ENCODE assay signal across 9 cellular contexts in genomic region chr14:104876251-104876699, GRCh38. TPM values are rescaled to one million over a fixed set of nuclear protein-coding genes. Genes with fewer than 3 reads are reported as not detected.
DNase-seq lines count a peak whose midpoint lies in the region; ATAC-seq, FAIRE-seq and TF ChIP-seq lines count a peak whose summit lies in the region.
"Had no signal": no experiment of that assay in that cellular context is flagged by ENCODE, and none has a peak within 500 bp of the region (broad histone marks: within the 10 kb centered on the region; RNA-seq: fewer than 3 reads in every experiment).

No MANE protein-coding gene starts in this region.

- no peak overlapping the region for H3K9ac ChIP-seq in colonic mucosa (ENCODE audit: low read depth in 2 of 2, low read length in 2 of 2)
- no peak overlapping the region for H3K9ac ChIP-seq in trophoblast cell (ENCODE audit: low read length)

- H3K9me3 ChIP-seq in colonic mucosa (no peaks in the 10 kb centered on the region), trophoblast cell (ENCODE audit: insufficient read depth, low read depth, low read length) (peaks cover 18% of the 10 kb centered on the region)
- H3K9me3 ChIP-seq: ovary had no signal

- no peak overlapping the region for H3K4me2 ChIP-seq in trophoblast cell (ENCODE audit: low read length)

- no peak overlapping the region for H2BK5ac ChIP-seq in trophoblast cell (ENCODE audit: low read depth, low read length, poor library complexity)

- intact Hi-C loops in colonic mucosa (cut with DNase I), result no loop called here

- H3K4me1 ChIP-seq in colonic mucosa (no peaks in the 10 kb centered on the region), trophoblast cell (ENCODE audit: control insufficient read depth in 1 of 2, insufficient read depth in 2 of 2, low read length in 2 of 2) (peaks cover 7 to 12% of the 10 kb centered on the region in 2 experiments)

- H2BK120ac ChIP-seq in trophoblast cell (ENCODE audit: insufficient read depth, low read length, poor library complexity), result no peak overlapping the region

- no peak overlapping the region for H2AFZ ChIP-seq in trophoblast cell (ENCODE audit: insufficient read depth, low read length, poor library complexity)

- no peak overlapping the region for H3K4me3 ChIP-seq in colonic mucosa
- H3K4me3 ChIP-seq in trophoblast cell (ENCODE audit: low read depth, low read length), result no peak overlapping the region
- H3K4me3 ChIP-seq: ovary had no signal

- no peak overlapping the region for H3K4ac ChIP-seq in trophoblast cell (ENCODE audit: low read depth, low read length)

- DNase-seq in GM10266 (ENCODE audit: extremely low spot score) (peak; percentile 83), RCC 7860 (ENCODE audit: low spot score) (peak; percentile 3), colonic mucosa (peak; percentile 59), trophoblast cell (peak; percentile 28 to 51), NCI-H1048 (lab: John Stamatoyannopoulos, UW) (no peak), hippocampal formation (lab: John Stamatoyannopoulos, UW) (no peak), NCI-H187 treated with DMSO at 0.1 percent for 48 hours (lab: John Stamatoyannopoulos, UW) (no peak)

- no peak overlapping the region for H3K23ac ChIP-seq in trophoblast cell (ENCODE audit: low read length)

- WGBS in trophoblast cell (ENCODE audit: extremely low coverage, insufficient coverage, insufficient read length), result no CpG with 5 or more reads among the region's 8 CpGs

- no peak overlapping the region for H2AK5ac ChIP-seq in trophoblast cell (ENCODE audit: low read length)

- no peak overlapping the region for H4K91ac ChIP-seq in trophoblast cell (ENCODE audit: low read depth, low read length)

- no peak overlapping the region for H3K18ac ChIP-seq in trophoblast cell (ENCODE audit: low read length)

- H3K79me2 ChIP-seq in trophoblast cell (ENCODE audit: control insufficient read depth, insufficient read depth, low read length, poor library complexity), result peaks cover 1% of the 10 kb centered on the region

- FAIRE-seq in RCC 7860 (lab: Jason Lieb, UNC), result no peak

- no peak overlapping the region for H3K27ac ChIP-seq in colonic mucosa
- H3K27ac ChIP-seq in trophoblast cell (ENCODE audit: low read depth, low read length), result no peak overlapping the region
- H3K27ac ChIP-seq: ovary had no signal

- peaks cover 2% of the 10 kb centered on the region for H3K79me1 ChIP-seq in trophoblast cell (ENCODE audit: low read length)

- no peak overlapping the region for H2BK12ac ChIP-seq in trophoblast cell (ENCODE audit: low read length)

- H3K14ac ChIP-seq in trophoblast cell (ENCODE audit: low read length), result no peak overlapping the region

- H4K8ac ChIP-seq in trophoblast cell (ENCODE audit: low read depth, low read length), result no peak overlapping the region

- H3K27me3 ChIP-seq in colonic mucosa (no peaks in the 10 kb centered on the region), trophoblast cell (ENCODE audit: insufficient read depth, low read length) (no peaks in the 10 kb centered on the region)
- H3K27me3 ChIP-seq: ovary had no signal

- H3K36me3 ChIP-seq in colonic mucosa (peaks cover 6% of the 10 kb centered on the region), trophoblast cell (ENCODE audit: control insufficient read depth in 1 of 2, insufficient read depth in 2 of 2, low read length in 2 of 2) (peaks cover 32 to 41% of the 10 kb centered on the region in 2 experiments)
- H3K36me3 ChIP-seq: ovary had no signal

- no peak overlapping the region for H4K12ac ChIP-seq in trophoblast cell (ENCODE audit: low read depth, low read length)

- no peak for TF ChIP-seq CTCF in GM10266 (IDR thresholded peaks at IDR 0.05; ENCODE audit: control insufficient read depth, insufficient read depth, low read depth, missing control alignments)
- no peak for TF ChIP-seq CTCF in colonic mucosa (IDR thresholded peaks at IDR 0.05)

- ATAC-seq in GM21526 (IDR thresholded peaks at IDR 0.05; ENCODE audit: low FRiP score, unreplicated experiment), result no peak

RNA-seq across cellular contexts. Expression of gene CEP170B, which starts 11.2 kb away (rescaled TPM):
- 100 to 1,000 TPM in 1 of 2 donors, 10 to 100 TPM in 1; 57.2 to 110 TPM for total RNA-seq in colonic mucosa
- polyA plus RNA-seq in trophoblast cell (2013), result 34.1 and 36.0 TPM in 2 replicates

RNA-seq across cellular contexts. Expression of gene PLD4, which starts 48.4 kb away (rescaled TPM):
- 1 to 10 TPM in 1 of 2 donors, not detected in 1; 1.2 TPM for total RNA-seq in colonic mucosa
- polyA plus RNA-seq in trophoblast cell (2013), result 0.04 and 0.08 TPM in 2 replicates

Comparison
In these comparisons a context has a peak if more than half of its experiments do, and no peak if none do; other contexts are left out.
1. DNase-seq: peak in GM10266 (single experiment), RCC 7860 (single experiment), colonic mucosa (single experiment) and trophoblast cell (2 of 2); none in NCI-H1048 (single experiment), hippocampal formation (0 of 2) and NCI-H187 treated with DMSO at 0.1 percent for 48 hours (single experiment).